ENCODE assay signal across 1 cellular context in the genomic region with DNA sequence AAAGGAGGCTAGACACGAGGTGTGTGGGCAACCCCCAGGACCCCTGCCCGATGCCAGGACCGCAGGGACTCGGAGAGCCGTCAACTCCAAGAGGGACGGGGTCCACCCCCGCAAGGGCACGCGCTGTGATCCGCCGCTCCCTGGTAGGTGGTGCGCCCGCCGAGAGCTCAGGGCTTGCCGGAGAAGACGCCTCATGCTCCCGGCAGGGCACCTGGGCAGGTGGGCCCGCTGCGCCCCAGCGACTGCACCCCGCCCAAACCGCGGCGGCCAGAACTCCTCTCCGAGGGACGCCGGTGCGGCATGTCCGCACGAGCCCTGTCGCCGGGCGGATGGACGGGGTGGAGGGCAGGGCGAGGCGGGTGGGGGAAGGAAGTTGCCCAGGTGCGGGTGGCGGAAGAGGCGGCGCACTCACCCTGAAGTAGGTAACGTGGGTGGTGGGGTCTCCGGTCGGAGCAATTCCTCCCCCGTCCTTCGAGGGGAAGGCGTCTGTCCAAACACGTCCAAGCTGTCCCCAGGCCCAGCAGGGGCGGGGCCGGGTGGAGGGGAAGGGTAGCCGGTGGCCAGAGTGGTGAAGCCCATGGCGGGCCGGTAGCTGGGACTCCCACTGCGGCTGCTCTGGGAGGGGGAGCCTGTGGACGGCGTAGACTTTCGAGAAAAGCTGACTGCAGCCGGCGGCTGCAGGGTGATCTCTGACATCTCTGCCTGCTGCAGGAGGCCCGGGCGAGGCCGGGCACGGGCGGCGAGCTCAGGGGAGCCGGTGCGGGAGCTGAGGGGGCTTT.
TF ChIP-seq lines count a peak whose summit lies in the region.

No MANE protein-coding gene starts in this region.

TF ChIP-seq in IMR-90, 13 proteins besides CTCF, POLR2A, EP300 and RAD21 (continued from another document):
- no peak for TF ChIP-seq RCOR1 (IDR thresholded peaks at IDR 0.05; ENCODE audit: insufficient replicate concordance, low read length)
- TF ChIP-seq NFE2L2 (IDR thresholded peaks at IDR 0.05; ENCODE audit: low read depth, low read length): no peak
- TF ChIP-seq BHLHE40 (IDR thresholded peaks at IDR 0.05; ENCODE audit: low read depth, low read length): no peak
